Comparison of ENCODE assay signal across 16 cellular contexts in the genomic region with DNA sequence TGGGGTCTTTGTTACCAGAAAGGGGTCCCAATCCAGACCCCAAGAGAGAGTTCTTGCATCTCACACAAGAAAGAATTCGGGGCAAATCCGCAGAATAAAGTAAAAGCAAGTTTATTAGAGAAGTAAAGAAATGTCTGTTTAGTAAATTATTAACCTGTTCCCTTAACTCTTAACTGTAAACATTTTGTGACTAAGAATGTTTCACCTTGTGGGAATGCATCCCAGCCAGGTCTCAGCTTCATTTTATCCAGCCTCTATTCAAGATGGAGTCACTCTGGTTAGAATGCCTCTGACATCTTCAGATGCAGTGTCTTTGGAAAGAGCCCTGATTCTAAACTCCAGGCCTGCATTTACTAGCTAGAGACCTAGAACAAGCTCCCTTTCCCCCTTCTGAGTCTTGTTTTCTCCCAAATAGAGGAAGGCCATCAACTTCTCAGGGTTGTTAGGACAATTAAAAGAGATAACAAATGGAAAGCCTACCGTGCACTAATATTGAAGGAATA. TPM values are rescaled to one million over a fixed set of nuclear protein-coding genes. Genes with fewer than 3 reads are reported as not detected.
A peak's percentile ranks its signal among the peaks of the same experiment; 100 is the strongest.
DNase-seq lines count a peak whose midpoint lies in the region; ATAC-seq, FAIRE-seq and TF ChIP-seq lines count a peak whose summit lies in the region.
"Had no signal": no experiment of that assay in that cellular context is flagged by ENCODE, and none has a peak within 500 bp of the region (broad histone marks: within the 10 kb centered on the region; RNA-seq: fewer than 3 reads in every experiment).

No MANE protein-coding gene starts in this region.

- H3K4me1 Mint-ChIP-seq in stimulated activated naive B cell treated with anti-CD40 and anti-IgM and Interleukin-4, amounts not matched to agents 10 μg/mL and 1 μg/mL and 100 μg/mL, for 72 hours: peaks cover 13 to 17% of the 10 kb centered on the region in 2 donors
- H3K4me1 Mint-ChIP-seq in natural killer cell treated with Interleukin-12 subunit alpha and Interleukin-12 subunit beta and Interleukin-15 and Interleukin-18, amount 100 ng/mL, for 72 hours (ENCODE audit: low read depth in 2 of 2): peaks cover 11 to 17% of the 10 kb centered on the region in 2 donors

- peak; percentile 38 for FAIRE-seq in endothelial cell of umbilical vein (lab: Jason Lieb, UNC)
- FAIRE-seq: GM12878 had no signal

- TF ChIP-seq POLR2A in endothelial cell of umbilical vein (IDR thresholded peaks at IDR 0.05; ENCODE audit: low read depth, low read length): no peak

- TF ChIP-seq CTCF in endothelial cell of umbilical vein (IDR thresholded peaks at IDR 0.05; ENCODE audit: extremely low read depth in 1 of 2, insufficient read depth in 1 of 2, low read depth in 1 of 2, low read length in 2 of 2): no peak

- H3K27me3 Mint-ChIP-seq in stimulated activated naive B cell treated with anti-CD40 and anti-IgM and Interleukin-4, amounts not matched to agents 10 μg/mL and 1 μg/mL and 100 μg/mL, for 72 hours: peaks cover 19 to 25% of the 10 kb centered on the region in 2 donors
- peaks cover 4 to 5% of the 10 kb centered on the region in 2 donors for H3K27me3 Mint-ChIP-seq in natural killer cell treated with Interleukin-12 subunit alpha and Interleukin-12 subunit beta and Interleukin-15 and Interleukin-18, amount 100 ng/mL, for 72 hours

- no peaks in the 10 kb centered on the region for H3K9me3 Mint-ChIP-seq in stimulated activated naive B cell treated with anti-CD40 and anti-IgM and Interleukin-4, amounts not matched to agents 10 μg/mL and 1 μg/mL and 100 μg/mL, for 72 hours
- no peaks in the 10 kb centered on the region for H3K9me3 Mint-ChIP-seq in natural killer cell treated with Interleukin-12 subunit alpha and Interleukin-12 subunit beta and Interleukin-15 and Interleukin-18, amount 100 ng/mL, for 72 hours

- H3K9me3 ChIP-seq in endothelial cell of umbilical vein (replicated peaks; ENCODE audit: control insufficient read depth, insufficient read depth, low read length): no peaks in the 10 kb centered on the region
- H3K9me3 ChIP-seq: HAP-1, Peyer's patch had no signal

- H4K20me1 ChIP-seq in endothelial cell of umbilical vein (replicated peaks; ENCODE audit: control insufficient read depth, extremely low read depth, insufficient read depth, low read length): no peaks in the 10 kb centered on the region

- TSS peak; percentile 38 for BruUV-seq in endothelial cell of umbilical vein (replicated peaks; lab: Mats Ljungman, UMichigan)

- H3K4me3 Mint-ChIP-seq in stimulated activated naive B cell treated with anti-CD40 and anti-IgM and Interleukin-4, amounts not matched to agents 10 μg/mL and 1 μg/mL and 100 μg/mL, for 72 hours: no peak overlapping the region
- no peak overlapping the region for H3K4me3 Mint-ChIP-seq in natural killer cell treated with Interleukin-12 subunit alpha and Interleukin-12 subunit beta and Interleukin-15 and Interleukin-18, amount 100 ng/mL, for 72 hours

- H3K9me1 ChIP-seq in endothelial cell of umbilical vein (replicated peaks; ENCODE audit: control insufficient read depth, extremely low read depth, insufficient read depth, low read length): no peaks in the 10 kb centered on the region

- H3K27me3 ChIP-seq in endothelial cell of umbilical vein (ENCODE audit: control insufficient read depth in 2 of 2, insufficient read depth in 2 of 2, low read length in 2 of 2) (no peaks in the 10 kb centered on the region), layer of hippocampus (ENCODE audit: control insufficient read depth, insufficient read depth, low read length) (no peaks in the 10 kb centered on the region)
- H3K27me3 ChIP-seq: Peyer's patch had no signal

- no peak overlapping the region for H2AFZ ChIP-seq in endothelial cell of umbilical vein (ENCODE audit: low read depth, low read length)

- no peak overlapping the region for H3K27ac Mint-ChIP-seq in stimulated activated naive B cell treated with anti-CD40 and anti-IgM and Interleukin-4, amounts not matched to agents 10 μg/mL and 1 μg/mL and 100 μg/mL, for 72 hours
- H3K27ac Mint-ChIP-seq in natural killer cell treated with Interleukin-12 subunit alpha and Interleukin-12 subunit beta and Interleukin-15 and Interleukin-18, amount 100 ng/mL, for 72 hours: no peak overlapping the region

- DNase-seq in DMS53 (lab: John Stamatoyannopoulos, UW): peak; percentile 51
- DNase-seq in DMS53 treated with DMSO at 0.1 percent for 48 hours (lab: John Stamatoyannopoulos, UW; ENCODE audit: unreplicated experiment): no peak
- no peak for DNase-seq in endothelial cell of umbilical vein (ENCODE audit: low read depth, low spot score)
- peak; percentile 18 for DNase-seq in superior temporal gyrus (ENCODE audit: extremely low spot score)
- DNase-seq in stimulated activated naive B cell treated with anti-CD40 and anti-IgM and Interleukin-4, amounts not matched to agents 10 μg/mL and 1 μg/mL and 100 μg/mL, for 72 hours: no peak
- DNase-seq in natural killer cell treated with Interleukin-12 subunit alpha and Interleukin-12 subunit beta and Interleukin-15 and Interleukin-18, amount 100 ng/mL, for 72 hours (ENCODE audit: low spot score): no peak
- no peak for DNase-seq in DMS114 treated with DMSO at 0.1 percent for 48 hours (lab: John Stamatoyannopoulos, UW; ENCODE audit: unreplicated experiment)
- DNase-seq: MM.1S, NCI-H187 treated with DMSO at 0.1 percent for 48 hours, NCI-H774, Peyer's patch had no signal

- no peaks in the 10 kb centered on the region for H3K79me2 ChIP-seq in endothelial cell of umbilical vein (ENCODE audit: control insufficient read depth, insufficient read depth, low read length)

- no peak for ATAC-seq in stimulated activated naive B cell treated with anti-CD40 and anti-IgM and Interleukin-4, amounts not matched to agents 10 μg/mL and 1 μg/mL and 100 μg/mL, for 72 hours (replicated peaks)
- no peak for ATAC-seq in natural killer cell treated with Interleukin-12 subunit alpha and Interleukin-12 subunit beta and Interleukin-15 and Interleukin-18, amount 100 ng/mL, for 72 hours
- ATAC-seq: GM12878 had no signal

- intact Hi-C loops in endothelial cell of umbilical vein (cut with micrococcal nuclease): no loop called here

- dilution Hi-C loops in endothelial cell of umbilical vein (cut with MboI; ENCODE audit: extremely low pct_ligation_motif_present, low sequenced_read_pairs): no loop called here

- H3K9ac ChIP-seq in endothelial cell of umbilical vein (replicated peaks; ENCODE audit: extremely low read depth, insufficient read depth, low read length): no peak overlapping the region

- peaks cover 3% of the 10 kb centered on the region in 2 donors for H3K36me3 Mint-ChIP-seq in stimulated activated naive B cell treated with anti-CD40 and anti-IgM and Interleukin-4, amounts not matched to agents 10 μg/mL and 1 μg/mL and 100 μg/mL, for 72 hours
- no peaks in the 10 kb centered on the region for H3K36me3 Mint-ChIP-seq in natural killer cell treated with Interleukin-12 subunit alpha and Interleukin-12 subunit beta and Interleukin-15 and Interleukin-18, amount 100 ng/mL, for 72 hours

- no peaks in the 10 kb centered on the region for H3K36me3 ChIP-seq in endothelial cell of umbilical vein (ENCODE audit: control insufficient read depth in 2 of 2, extremely low read depth in 1 of 2, insufficient read depth in 2 of 2, low read length in 2 of 2)
- H3K36me3 ChIP-seq: HAP-1, Peyer's patch had no signal

- H3K4me1 ChIP-seq in endothelial cell of umbilical vein (ENCODE audit: control insufficient read depth, extremely low read depth, insufficient read depth, low read length): peaks cover 6% of the 10 kb centered on the region

- no peak overlapping the region for H3K4me2 ChIP-seq in endothelial cell of umbilical vein (ENCODE audit: insufficient read depth, low read length)

- POLR2A ChIA-PET in endothelial cell of umbilical vein (lab: Charles Lee): no interaction called here

- H3K4me3 ChIP-seq in endothelial cell of umbilical vein (replicated peaks in 1 of 3; ENCODE audit: insufficient read depth in 1 of 3, low read depth in 1 of 3, low read length in 3 of 3): no peak overlapping the region
- H3K4me3 ChIP-seq: GM12878, HAP-1, Peyer's patch had no signal

- CTCF ChIA-PET in endothelial cell of umbilical vein (lab: Charles Lee): interaction anchor here (0.5 to 1.4 kb wide), 2 partner anchors 17 to 542 kb away, joined by 3 to 7 read pairs; no protein-coding TSS in a partner anchor

- H3K27ac ChIP-seq in endothelial cell of umbilical vein (ENCODE audit: insufficient read depth, low read depth, low read length) (no peak overlapping the region), layer of hippocampus (ENCODE audit: low read depth, low read length) (peak overlapping the region; percentile 72)
- H3K27ac ChIP-seq: 22Rv1, C4-2B, Peyer's patch had no signal

TF ChIP-seq in endothelial cell of umbilical vein, 7 proteins besides CTCF, POLR2A, EP300 and RAD21 (continues in another document):
- no peak for TF ChIP-seq POLR2AphosphoS5 (IDR thresholded peaks at IDR 0.05; ENCODE audit: insufficient read depth, low read depth, low read length)
- no peak for TF ChIP-seq MYC (IDR thresholded peaks at IDR 0.05; ENCODE audit: low read depth, low read length)
- TF ChIP-seq GATA2 (IDR thresholded peaks at IDR 0.05; ENCODE audit: insufficient read depth, insufficient read length, low read depth, low read length): no peak
- no peak for TF ChIP-seq FOS (IDR thresholded peaks at IDR 0.05; ENCODE audit: borderline replicate concordance, insufficient read depth, low read length)

RNA-seq across cellular contexts. Expression of a gene that starts 4.5 kb away (rescaled TPM):
- 0.84 and 1.8 TPM in 2 replicates for total RNA-seq in endothelial cell of umbilical vein
- 1.8 and 2.6 TPM in 2 replicates for polyA plus RNA-seq in endothelial cell of umbilical vein
- polyA plus RNA-seq in endothelial cell of umbilical vein (2011; cell fraction: cytosol; rRNA removed): 1.1 and 1.9 TPM in 2 replicates
- 0.43 and 0.53 TPM in 2 replicates for polyA plus RNA-seq in endothelial cell of umbilical vein (2011; cell fraction: nucleus; rRNA removed)
- 0.42 and 0.56 TPM in 2 replicates for polyA plus RNA-seq in endothelial cell of umbilical vein (2012)
- 1.6 and 2.7 TPM in 2 replicates for polyA minus RNA-seq in endothelial cell of umbilical vein
- polyA minus RNA-seq in endothelial cell of umbilical vein (2011; cell fraction: cytosol; rRNA and poly(A)+ RNA removed): 1.9 TPM
- polyA minus RNA-seq in endothelial cell of umbilical vein (2011; cell fraction: nucleus; rRNA and poly(A)+ RNA removed): not detected in 2 replicates
- total RNA-seq in natural killer cell treated with Interleukin-12 subunit alpha and Interleukin-12 subunit beta and Interleukin-15 and Interleukin-18, amount 100 ng/mL, for 72 hours: not detected

RNA-seq across cellular contexts. Expression of a gene that starts 35.6 kb away (rescaled TPM):
- total RNA-seq in endothelial cell of umbilical vein: 19.4 and 21.4 TPM in 2 replicates
- polyA plus RNA-seq in endothelial cell of umbilical vein: 34.6 and 48.6 TPM in 2 replicates
- 15.7 and 19.5 TPM in 2 replicates for polyA plus RNA-seq in endothelial cell of umbilical vein (2011; cell fraction: cytosol; rRNA removed)
- polyA plus RNA-seq in endothelial cell of umbilical vein (2011; cell fraction: nucleus; rRNA removed): 12.2 and 12.8 TPM in 2 replicates
- 20.8 and 22.9 TPM in 2 replicates for polyA plus RNA-seq in endothelial cell of umbilical vein (2012)
- polyA minus RNA-seq in endothelial cell of umbilical vein: 13.1 and 15.8 TPM in 2 replicates
- polyA minus RNA-seq in endothelial cell of umbilical vein (2011; cell fraction: cytosol; rRNA and poly(A)+ RNA removed): 9.4 TPM
- 3.0 and 5.0 TPM in 2 replicates for polyA minus RNA-seq in endothelial cell of umbilical vein (2011; cell fraction: nucleus; rRNA and poly(A)+ RNA removed)
- under 1 TPM; 0.19 to 0.56 TPM for total RNA-seq in natural killer cell treated with Interleukin-12 subunit alpha and Interleukin-12 subunit beta and Interleukin-15 and Interleukin-18, amount 100 ng/mL, for 72 hours

Comparison
In these comparisons a context has a peak if more than half of its experiments do, and no peak if none do; other contexts are left out.
1. DNase-seq: peak in DMS53 (single experiment) and superior temporal gyrus (single experiment); none in DMS53 treated with DMSO at 0.1 percent for 48 hours (single experiment), endothelial cell of umbilical vein (single experiment), stimulated activated naive B cell treated with anti-CD40 and anti-IgM and Interleukin-4, amounts not matched to agents 10 μg/mL and 1 μg/mL and 100 μg/mL, for 72 hours (single experiment), natural killer cell treated with Interleukin-12 subunit alpha and Interleukin-12 subunit beta and Interleukin-15 and Interleukin-18, amount 100 ng/mL, for 72 hours (single experiment) and DMS114 treated with DMSO at 0.1 percent for 48 hours (single experiment).
2. RNA of a gene that starts 35.6 kb away (total RNA-seq): 19.4 to 21.4 TPM in endothelial cell of umbilical vein; 0.19 to 0.56 TPM in natural killer cell treated with Interleukin-12 subunit alpha and Interleukin-12 subunit beta and Interleukin-15 and Interleukin-18, amount 100 ng/mL, for 72 hours; every median in the first group is over 10 times any median in the second.